13 cellular contexts compared by ENCODE assay signal in the genomic region with DNA sequence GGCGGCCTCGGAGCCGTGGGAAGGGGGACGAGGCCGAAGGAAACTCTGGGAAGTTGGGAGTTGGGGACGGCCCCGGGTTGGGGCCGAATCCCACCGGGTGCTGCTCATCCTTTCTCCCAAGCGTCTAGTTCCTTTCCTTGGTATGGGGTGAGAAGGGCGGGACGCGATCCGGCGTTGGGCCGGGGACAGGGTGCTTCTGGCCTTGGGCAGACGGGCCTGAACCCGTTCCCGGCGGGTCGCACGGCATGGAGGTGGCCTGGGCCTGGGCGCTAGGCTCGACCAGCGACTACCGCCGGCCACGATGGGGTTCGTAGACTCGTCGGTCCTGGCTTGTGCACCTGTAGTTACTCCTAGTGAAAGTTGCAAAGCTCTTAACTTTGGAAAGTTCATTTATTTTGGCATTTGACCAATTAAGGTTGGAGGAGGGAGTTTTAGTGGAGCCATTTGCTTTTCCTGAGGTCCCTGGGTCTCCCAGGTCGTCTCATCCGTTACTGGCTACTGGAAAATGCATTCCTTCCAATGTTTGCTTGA. TPM values are rescaled to one million over a fixed set of nuclear protein-coding genes. Genes with fewer than 3 reads are reported as not detected.
DNase-seq lines count a peak whose midpoint lies in the region; ATAC-seq and TF ChIP-seq lines count a peak whose summit lies in the region.
"Had no signal": no experiment of that assay in that cellular context is flagged by ENCODE, and none has a peak within 500 bp of the region (broad histone marks: within the 10 kb centered on the region; RNA-seq: fewer than 3 reads in every experiment).

No MANE protein-coding gene starts in this region.

- CTCF ChIA-PET in HEK293 (lab: Yijun Ruan, JAX): interaction anchor here (0.6 kb wide), 1 partner anchor 153 kb away, joined by 4 read pairs; no protein-coding TSS in a partner anchor

- intact Hi-C loops in sigmoid colon (cut with DNase I): no loop called here

- no peak overlapping the region for H3K27ac Mint-ChIP-seq in activated T-helper 17 cell treated with anti-CD3 and anti-CD28 coated beads, Interleukin-2, amount 50 U/mL, for 72 hours

- H3K4me3 ChIP-seq in HEK293 (ENCODE audit: low read depth, low read length) (peak overlapping the region; percentile 89), iPS-18a (ENCODE audit: low read length) (peak overlapping the region; percentile 83), sigmoid colon (peak overlapping the region; percentile 25 to 61 (median 48))

- H3K9me3 ChIP-seq in HEK293 (ENCODE audit: control insufficient read depth, insufficient read depth, low read depth, low read length): no peaks in the 10 kb centered on the region
- H3K9me3 ChIP-seq in iPS-18a (ENCODE audit: control insufficient read depth, low read depth, low read length): no peaks in the 10 kb centered on the region
- no peaks in the 10 kb centered on the region for H3K9me3 ChIP-seq in sigmoid colon
- H3K9me3 ChIP-seq: neutrophil, SJSA1 had no signal

- H3K36me3 Mint-ChIP-seq in activated T-helper 17 cell treated with anti-CD3 and anti-CD28 coated beads, Interleukin-2, amount 50 U/mL, for 72 hours (ENCODE audit: low read depth): no peaks in the 10 kb centered on the region

- H3K27ac ChIP-seq in HEK293 (ENCODE audit: extremely low read depth, low read depth, low read length) (peak overlapping the region; percentile 55; the same call in 1 of the 2 replicates), iPS-18a (ENCODE audit: low read length) (no peak overlapping the region), sigmoid colon (no peak overlapping the region)
- H3K27ac ChIP-seq: neutrophil, SJSA1 had no signal

- TF ChIP-seq CTCF in HEK293 (tag by site-specific recombination; IDR thresholded peaks at IDR 0.05) (no peak), sigmoid colon (IDR thresholded peaks at IDR 0.05) (no peak)

- peak overlapping the region; percentile 49 for H3K4me3 Mint-ChIP-seq in activated T-helper 17 cell treated with anti-CD3 and anti-CD28 coated beads, Interleukin-2, amount 50 U/mL, for 72 hours

- TF ChIP-seq POLR2A in sigmoid colon (IDR thresholded peaks at IDR 0.05): no peak

- DNase-seq in sigmoid colon: no peak
- no peak for DNase-seq in DMS 273 (lab: John Stamatoyannopoulos, UW; ENCODE audit: unreplicated experiment)
- DNase-seq in LoVo (ENCODE audit: low spot score): no peak
- DNase-seq in AG20443 (ENCODE audit: low spot score): no peak
- DNase-seq: NCI-H1694; stimulated activated CD8-positive, alpha-beta memory T cell treated with anti-CD3 and anti-CD28 coated beads, Interleukin-4, amount 100 ng/mL, for 48 hours had no signal

- H3K36me3 ChIP-seq in HEK293 (ENCODE audit: control insufficient read depth in 2 of 2, insufficient read depth in 1 of 2, low read length in 2 of 2) (no peaks in the 10 kb centered on the region), iPS-18a (ENCODE audit: control insufficient read depth, low read depth, low read length) (no peaks in the 10 kb centered on the region), sigmoid colon (no peaks in the 10 kb centered on the region)
- H3K36me3 ChIP-seq: neutrophil, SJSA1 had no signal

- H3K4me1 ChIP-seq in HEK293 (ENCODE audit: control insufficient read depth, insufficient read depth, low read length) (0 out of 2 replicates have a peak, but pooled peaks cover 3% of the 10 kb centered on the region), iPS-18a (ENCODE audit: control insufficient read depth, low read depth, low read length) (peaks cover 7% of the 10 kb centered on the region), sigmoid colon (peaks cover 0 to 17% (median 14%) of the 10 kb centered on the region in 4 donors)
- H3K4me1 ChIP-seq: SJSA1 had no signal

- ATAC-seq in activated T-helper 17 cell treated with anti-CD3 and anti-CD28 coated beads, Interleukin-2, amount 50 U/mL, for 72 hours (replicated peaks): no peak
- ATAC-seq in HG03354 (IDR thresholded peaks at IDR 0.05; ENCODE audit: poor library complexity, severe bottlenecking, unreplicated experiment): no peak

- H3K27me3 ChIP-seq in iPS-18a (ENCODE audit: control insufficient read depth, insufficient read depth, low read length): peaks cover 56% of the 10 kb centered on the region
- H3K27me3 ChIP-seq in sigmoid colon: peaks cover 0 to 27% (median 16%) of the 10 kb centered on the region in 3 donors

- TF ChIP-seq EP300 in sigmoid colon (IDR thresholded peaks at IDR 0.05): no peak

- H3K9ac ChIP-seq in iPS-18a (ENCODE audit: low read length): peak overlapping the region; percentile 12

- 8 to 16% methylated on average over 33 of the region's 33 CpGs for WGBS in sigmoid colon, 2 donors

- no peaks in the 10 kb centered on the region for H3K9me3 Mint-ChIP-seq in activated T-helper 17 cell treated with anti-CD3 and anti-CD28 coated beads, Interleukin-2, amount 50 U/mL, for 72 hours

- no peaks in the 10 kb centered on the region for H3K4me1 Mint-ChIP-seq in activated T-helper 17 cell treated with anti-CD3 and anti-CD28 coated beads, Interleukin-2, amount 50 U/mL, for 72 hours

- POLR2A ChIA-PET in HEK293 (lab: Yijun Ruan, JAX): no interaction called here

- peaks cover 44% of the 10 kb centered on the region for H3K27me3 Mint-ChIP-seq in activated T-helper 17 cell treated with anti-CD3 and anti-CD28 coated beads, Interleukin-2, amount 50 U/mL, for 72 hours

TF ChIP-seq in HEK293, 187 proteins besides CTCF, POLR2A, EP300 and RAD21:
- no peak for TF ChIP-seq BCL11A (tag by site-specific recombination; IDR thresholded peaks at IDR 0.05; ENCODE audit: low read depth)
- TF ChIP-seq ZNF157 (tag by site-specific recombination; IDR thresholded peaks at IDR 0.05): no peak
- TF ChIP-seq, protein P1, sequence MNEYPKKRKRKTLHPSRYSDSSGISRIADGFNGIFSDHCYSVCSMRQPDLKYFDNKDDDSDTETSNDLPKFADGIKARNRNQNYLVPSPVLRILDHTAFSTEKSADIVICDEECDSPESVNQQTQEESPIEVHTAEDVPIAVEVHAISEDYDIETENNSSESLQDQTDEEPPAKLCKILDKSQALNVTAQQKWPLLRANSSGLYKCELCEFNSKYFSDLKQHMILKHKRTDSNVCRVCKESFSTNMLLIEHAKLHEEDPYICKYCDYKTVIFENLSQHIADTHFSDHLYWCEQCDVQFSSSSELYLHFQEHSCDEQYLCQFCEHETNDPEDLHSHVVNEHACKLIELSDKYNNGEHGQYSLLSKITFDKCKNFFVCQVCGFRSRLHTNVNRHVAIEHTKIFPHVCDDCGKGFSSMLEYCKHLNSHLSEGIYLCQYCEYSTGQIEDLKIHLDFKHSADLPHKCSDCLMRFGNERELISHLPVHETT (tag by site-specific recombination; IDR thresholded peaks at IDR 0.05): 0 out of 2 replicates have a peak, but pooled peaks have one; percentile 18
- no peak for TF ChIP-seq ZNF138 (tag by site-specific recombination; IDR thresholded peaks at IDR 0.05; ENCODE audit: borderline replicate concordance)
- TF ChIP-seq ZBTB20 (tag by site-specific recombination; IDR thresholded peaks at IDR 0.05): peak; percentile 40
- TF ChIP-seq PRDM1 (tag by site-specific recombination; IDR thresholded peaks at IDR 0.05): peak; percentile 59; the same call in 1 of the 2 replicates
- TF ChIP-seq ZNF777 (tag by site-specific recombination; IDR thresholded peaks at IDR 0.05; ENCODE audit: borderline replicate concordance): peak; percentile 21; the same call in 1 of the 2 replicates
- no peak for TF ChIP-seq ZNF366 (tag by site-specific recombination; conservative IDR thresholded peaks at IDR 0.05)
- TF ChIP-seq, protein P2, sequence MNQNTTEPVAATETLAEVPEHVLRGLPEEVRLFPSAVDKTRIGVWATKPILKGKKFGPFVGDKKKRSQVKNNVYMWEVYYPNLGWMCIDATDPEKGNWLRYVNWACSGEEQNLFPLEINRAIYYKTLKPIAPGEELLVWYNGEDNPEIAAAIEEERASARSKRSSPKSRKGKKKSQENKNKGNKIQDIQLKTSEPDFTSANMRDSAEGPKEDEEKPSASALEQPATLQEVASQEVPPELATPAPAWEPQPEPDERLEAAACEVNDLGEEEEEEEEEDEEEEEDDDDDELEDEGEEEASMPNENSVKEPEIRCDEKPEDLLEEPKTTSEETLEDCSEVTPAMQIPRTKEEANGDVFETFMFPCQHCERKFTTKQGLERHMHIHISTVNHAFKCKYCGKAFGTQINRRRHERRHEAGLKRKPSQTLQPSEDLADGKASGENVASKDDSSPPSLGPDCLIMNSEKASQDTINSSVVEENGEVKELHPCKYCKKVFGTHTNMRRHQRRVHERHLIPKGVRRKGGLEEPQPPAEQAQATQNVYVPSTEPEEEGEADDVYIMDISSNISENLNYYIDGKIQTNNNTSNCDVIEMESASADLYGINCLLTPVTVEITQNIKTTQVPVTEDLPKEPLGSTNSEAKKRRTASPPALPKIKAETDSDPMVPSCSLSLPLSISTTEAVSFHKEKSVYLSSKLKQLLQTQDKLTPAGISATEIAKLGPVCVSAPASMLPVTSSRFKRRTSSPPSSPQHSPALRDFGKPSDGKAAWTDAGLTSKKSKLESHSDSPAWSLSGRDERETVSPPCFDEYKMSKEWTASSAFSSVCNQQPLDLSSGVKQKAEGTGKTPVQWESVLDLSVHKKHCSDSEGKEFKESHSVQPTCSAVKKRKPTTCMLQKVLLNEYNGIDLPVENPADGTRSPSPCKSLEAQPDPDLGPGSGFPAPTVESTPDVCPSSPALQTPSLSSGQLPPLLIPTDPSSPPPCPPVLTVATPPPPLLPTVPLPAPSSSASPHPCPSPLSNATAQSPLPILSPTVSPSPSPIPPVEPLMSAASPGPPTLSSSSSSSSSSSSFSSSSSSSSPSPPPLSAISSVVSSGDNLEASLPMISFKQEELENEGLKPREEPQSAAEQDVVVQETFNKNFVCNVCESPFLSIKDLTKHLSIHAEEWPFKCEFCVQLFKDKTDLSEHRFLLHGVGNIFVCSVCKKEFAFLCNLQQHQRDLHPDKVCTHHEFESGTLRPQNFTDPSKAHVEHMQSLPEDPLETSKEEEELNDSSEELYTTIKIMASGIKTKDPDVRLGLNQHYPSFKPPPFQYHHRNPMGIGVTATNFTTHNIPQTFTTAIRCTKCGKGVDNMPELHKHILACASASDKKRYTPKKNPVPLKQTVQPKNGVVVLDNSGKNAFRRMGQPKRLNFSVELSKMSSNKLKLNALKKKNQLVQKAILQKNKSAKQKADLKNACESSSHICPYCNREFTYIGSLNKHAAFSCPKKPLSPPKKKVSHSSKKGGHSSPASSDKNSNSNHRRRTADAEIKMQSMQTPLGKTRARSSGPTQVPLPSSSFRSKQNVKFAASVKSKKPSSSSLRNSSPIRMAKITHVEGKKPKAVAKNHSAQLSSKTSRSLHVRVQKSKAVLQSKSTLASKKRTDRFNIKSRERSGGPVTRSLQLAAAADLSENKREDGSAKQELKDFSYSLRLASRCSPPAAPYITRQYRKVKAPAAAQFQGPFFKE (tag by site-specific recombination; IDR thresholded peaks at IDR 0.05; ENCODE audit: borderline replicate concordance): no peak
- TF ChIP-seq ZNF768 (tag by site-specific recombination; IDR thresholded peaks at IDR 0.05): no peak
- TF ChIP-seq KLF16 (tag by site-specific recombination; IDR thresholded peaks at IDR 0.05): peak; percentile 2; the same call in 1 of the 2 replicates

RNA-seq across cellular contexts. Expression of a gene that starts 1.0 kb away (rescaled TPM):
- total RNA-seq in activated T-helper 17 cell treated with anti-CD3 and anti-CD28 coated beads, Interleukin-2, amount 50 U/mL, for 72 hours: not detected
- total RNA-seq in sigmoid colon: 1 to 10 TPM in 1 of 4 donors, under 1 TPM in 3; 0.16 to 1.1 (median 0.34) TPM
- under 1 TPM in 1 of 3 donors, not detected in 2; 0.28 TPM for polyA plus RNA-seq in sigmoid colon
- total RNA-seq: fibroblast of lung, SJSA1 had no signal
- polyA plus RNA-seq: fibroblast of lung had no signal
